Comparison of ENCODE assay signal across 1 cellular context in genomic region chr1:47436304-47436978, GRCh38.
TF ChIP-seq lines count a peak whose summit lies in the region.

No MANE protein-coding gene starts in this region.

TF ChIP-seq in GM12878, 131 proteins besides CTCF, POLR2A, EP300 and RAD21 (continued from another document and continues in another):
- TF ChIP-seq, protein P1, sequence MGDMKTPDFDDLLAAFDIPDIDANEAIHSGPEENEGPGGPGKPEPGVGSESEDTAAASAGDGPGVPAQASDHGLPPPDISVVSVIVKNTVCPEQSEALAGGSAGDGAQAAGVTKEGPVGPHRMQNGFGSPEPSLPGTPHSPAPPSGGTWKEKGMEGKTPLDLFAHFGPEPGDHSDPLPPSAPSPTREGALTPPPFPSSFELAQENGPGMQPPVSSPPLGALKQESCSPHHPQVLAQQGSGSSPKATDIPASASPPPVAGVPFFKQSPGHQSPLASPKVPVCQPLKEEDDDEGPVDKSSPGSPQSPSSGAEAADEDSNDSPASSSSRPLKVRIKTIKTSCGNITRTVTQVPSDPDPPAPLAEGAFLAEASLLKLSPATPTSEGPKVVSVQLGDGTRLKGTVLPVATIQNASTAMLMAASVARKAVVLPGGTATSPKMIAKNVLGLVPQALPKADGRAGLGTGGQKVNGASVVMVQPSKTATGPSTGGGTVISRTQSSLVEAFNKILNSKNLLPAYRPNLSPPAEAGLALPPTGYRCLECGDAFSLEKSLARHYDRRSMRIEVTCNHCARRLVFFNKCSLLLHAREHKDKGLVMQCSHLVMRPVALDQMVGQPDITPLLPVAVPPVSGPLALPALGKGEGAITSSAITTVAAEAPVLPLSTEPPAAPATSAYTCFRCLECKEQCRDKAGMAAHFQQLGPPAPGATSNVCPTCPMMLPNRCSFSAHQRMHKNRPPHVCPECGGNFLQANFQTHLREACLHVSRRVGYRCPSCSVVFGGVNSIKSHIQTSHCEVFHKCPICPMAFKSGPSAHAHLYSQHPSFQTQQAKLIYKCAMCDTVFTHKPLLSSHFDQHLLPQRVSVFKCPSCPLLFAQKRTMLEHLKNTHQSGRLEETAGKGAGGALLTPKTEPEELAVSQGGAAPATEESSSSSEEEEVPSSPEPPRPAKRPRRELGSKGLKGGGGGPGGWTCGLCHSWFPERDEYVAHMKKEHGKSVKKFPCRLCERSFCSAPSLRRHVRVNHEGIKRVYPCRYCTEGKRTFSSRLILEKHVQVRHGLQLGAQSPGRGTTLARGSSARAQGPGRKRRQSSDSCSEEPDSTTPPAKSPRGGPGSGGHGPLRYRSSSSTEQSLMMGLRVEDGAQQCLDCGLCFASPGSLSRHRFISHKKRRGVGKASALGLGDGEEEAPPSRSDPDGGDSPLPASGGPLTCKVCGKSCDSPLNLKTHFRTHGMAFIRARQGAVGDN (IDR thresholded peaks at IDR 0.05), result 0 out of 2 replicates have a peak, but pooled peaks have one; percentile 28
- TF ChIP-seq, protein P2, sequence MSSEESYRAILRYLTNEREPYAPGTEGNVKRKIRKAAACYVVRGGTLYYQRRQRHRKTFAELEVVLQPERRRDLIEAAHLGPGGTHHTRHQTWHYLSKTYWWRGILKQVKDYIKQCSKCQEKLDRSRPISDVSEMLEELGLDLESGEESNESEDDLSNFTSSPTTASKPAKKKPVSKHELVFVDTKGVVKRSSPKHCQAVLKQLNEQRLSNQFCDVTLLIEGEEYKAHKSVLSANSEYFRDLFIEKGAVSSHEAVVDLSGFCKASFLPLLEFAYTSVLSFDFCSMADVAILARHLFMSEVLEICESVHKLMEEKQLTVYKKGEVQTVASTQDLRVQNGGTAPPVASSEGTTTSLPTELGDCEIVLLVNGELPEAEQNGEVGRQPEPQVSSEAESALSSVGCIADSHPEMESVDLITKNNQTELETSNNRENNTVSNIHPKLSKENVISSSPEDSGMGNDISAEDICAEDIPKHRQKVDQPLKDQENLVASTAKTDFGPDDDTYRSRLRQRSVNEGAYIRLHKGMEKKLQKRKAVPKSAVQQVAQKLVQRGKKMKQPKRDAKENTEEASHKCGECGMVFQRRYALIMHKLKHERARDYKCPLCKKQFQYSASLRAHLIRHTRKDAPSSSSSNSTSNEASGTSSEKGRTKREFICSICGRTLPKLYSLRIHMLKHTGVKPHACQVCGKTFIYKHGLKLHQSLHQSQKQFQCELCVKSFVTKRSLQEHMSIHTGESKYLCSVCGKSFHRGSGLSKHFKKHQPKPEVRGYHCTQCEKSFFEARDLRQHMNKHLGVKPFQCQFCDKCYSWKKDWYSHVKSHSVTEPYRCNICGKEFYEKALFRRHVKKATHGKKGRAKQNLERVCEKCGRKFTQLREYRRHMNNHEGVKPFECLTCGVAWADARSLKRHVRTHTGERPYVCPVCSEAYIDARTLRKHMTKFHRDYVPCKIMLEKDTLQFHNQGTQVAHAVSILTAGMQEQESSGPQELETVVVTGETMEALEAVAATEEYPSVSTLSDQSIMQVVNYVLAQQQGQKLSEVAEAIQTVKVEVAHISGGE (CRISPR knock-in tag; IDR thresholded peaks at IDR 0.05), result no peak
- TF ChIP-seq MYB (IDR thresholded peaks at IDR 0.05; ENCODE audit: borderline replicate concordance, low read depth, low read length), result peak; percentile 25; the same call in 1 of the 2 replicates
- no peak for TF ChIP-seq CBX3 (IDR thresholded peaks at IDR 0.05; ENCODE audit: borderline replicate concordance, low read depth)
- peak; percentile 67 for TF ChIP-seq NR2C1 (IDR thresholded peaks at IDR 0.05)
- TF ChIP-seq SMC3 (IDR thresholded peaks at IDR 0.05; ENCODE audit: borderline replicate concordance, low read length), result peak; percentile 44; the same call in 1 of the 2 replicates
- TF ChIP-seq NFIC (IDR thresholded peaks at IDR 0.05; ENCODE audit: low read depth, low read length), result no peak
- no peak for TF ChIP-seq EED (IDR thresholded peaks at IDR 0.05; ENCODE audit: low read depth)
- peak in 1 of 2 experiments; percentile 25; a peak in 1 of 4 replicates for TF ChIP-seq IKZF2 (IDR thresholded peaks at IDR 0.05)
- TF ChIP-seq RCOR1 (conservative IDR thresholded peaks at IDR 0.05; ENCODE audit: low read depth, low read length), result 0 out of 2 replicates have a peak, but pooled peaks have one; percentile 35
- TF ChIP-seq ZSCAN29 (IDR thresholded peaks at IDR 0.05), result no peak
- no peak for TF ChIP-seq BCLAF1 (IDR thresholded peaks at IDR 0.05)
- 0 out of 2 replicates have a peak, but pooled peaks have one; percentile 69 for TF ChIP-seq HDGF (IDR thresholded peaks at IDR 0.05)
- TF ChIP-seq MEF2A (IDR thresholded peaks at IDR 0.05; ENCODE audit: insufficient read depth, low read depth, low read length), result no peak
- peak; percentile 25 to 61; a peak in 2 of 4 replicates for TF ChIP-seq BHLHE40 (IDR thresholded peaks at IDR 0.05; ENCODE audit: borderline replicate concordance in 1 of 2, low read depth in 2 of 2, low read length in 1 of 2)
- TF ChIP-seq SIX5 (IDR thresholded peaks at IDR 0.05; ENCODE audit: low read depth, low read length, severe bottlenecking), result no peak
- no peak for TF ChIP-seq ZZZ3 (IDR thresholded peaks at IDR 0.05; ENCODE audit: control insufficient read depth, insufficient read length, low read depth)
- no peak for TF ChIP-seq SMAD1 (IDR thresholded peaks at IDR 0.05; ENCODE audit: low read depth, partially characterized antibody)
- 0 out of 2 replicates have a peak, but pooled peaks have one; percentile 18 for TF ChIP-seq CREM (IDR thresholded peaks at IDR 0.05; ENCODE audit: low read depth)
- TF ChIP-seq CHD1 (IDR thresholded peaks at IDR 0.05; ENCODE audit: low read depth, low read length), result 0 out of 2 replicates have a peak, but pooled peaks have one; percentile 41
- peak; percentile 50; the same call in 1 of the 2 replicates for TF ChIP-seq MTA2 (IDR thresholded peaks at IDR 0.05; ENCODE audit: low read depth)
- no peak for TF ChIP-seq BCL11A (IDR thresholded peaks at IDR 0.05; ENCODE audit: low read depth, low read length)
- TF ChIP-seq CEBPB (IDR thresholded peaks at IDR 0.05; ENCODE audit: borderline replicate concordance in 1 of 2, low read depth in 2 of 2, low read length in 2 of 2), result no peak
- TF ChIP-seq RB1 (IDR thresholded peaks at IDR 0.05; ENCODE audit: borderline replicate concordance), result peak; percentile 41; the same call in 1 of the 2 replicates
- no peak for TF ChIP-seq SIN3A (IDR thresholded peaks at IDR 0.05; ENCODE audit: low read depth, low read length)
- TF ChIP-seq ZNF207 (IDR thresholded peaks at IDR 0.05; ENCODE audit: borderline replicate concordance), result no peak
- no peak for TF ChIP-seq FOXK2 (IDR thresholded peaks at IDR 0.05)
- 0 out of 2 replicates have a peak, but pooled peaks have one; percentile 10 for TF ChIP-seq RUNX3 (IDR thresholded peaks at IDR 0.05; ENCODE audit: low read length)
- no peak for TF ChIP-seq CBFB (IDR thresholded peaks at IDR 0.05; ENCODE audit: low read depth)
- TF ChIP-seq KAT2A (conservative IDR thresholded peaks at IDR 0.05; ENCODE audit: control insufficient read depth, low read depth, low read length), result no peak
- TF ChIP-seq, protein P3, sequence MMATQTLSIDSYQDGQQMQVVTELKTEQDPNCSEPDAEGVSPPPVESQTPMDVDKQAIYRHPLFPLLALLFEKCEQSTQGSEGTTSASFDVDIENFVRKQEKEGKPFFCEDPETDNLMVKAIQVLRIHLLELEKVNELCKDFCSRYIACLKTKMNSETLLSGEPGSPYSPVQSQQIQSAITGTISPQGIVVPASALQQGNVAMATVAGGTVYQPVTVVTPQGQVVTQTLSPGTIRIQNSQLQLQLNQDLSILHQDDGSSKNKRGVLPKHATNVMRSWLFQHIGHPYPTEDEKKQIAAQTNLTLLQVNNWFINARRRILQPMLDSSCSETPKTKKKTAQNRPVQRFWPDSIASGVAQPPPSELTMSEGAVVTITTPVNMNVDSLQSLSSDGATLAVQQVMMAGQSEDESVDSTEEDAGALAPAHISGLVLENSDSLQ (IDR thresholded peaks at IDR 0.05), result 0 out of 2 replicates have a peak, but pooled peaks have one; percentile 6
- TF ChIP-seq TCF12 (IDR thresholded peaks at IDR 0.05; ENCODE audit: low read depth, low read length), result peak; percentile 81
- TF ChIP-seq POU2F2 (IDR thresholded peaks at IDR 0.05; ENCODE audit: borderline replicate concordance, low read depth, low read length), result no peak
- TF ChIP-seq, protein P4, sequence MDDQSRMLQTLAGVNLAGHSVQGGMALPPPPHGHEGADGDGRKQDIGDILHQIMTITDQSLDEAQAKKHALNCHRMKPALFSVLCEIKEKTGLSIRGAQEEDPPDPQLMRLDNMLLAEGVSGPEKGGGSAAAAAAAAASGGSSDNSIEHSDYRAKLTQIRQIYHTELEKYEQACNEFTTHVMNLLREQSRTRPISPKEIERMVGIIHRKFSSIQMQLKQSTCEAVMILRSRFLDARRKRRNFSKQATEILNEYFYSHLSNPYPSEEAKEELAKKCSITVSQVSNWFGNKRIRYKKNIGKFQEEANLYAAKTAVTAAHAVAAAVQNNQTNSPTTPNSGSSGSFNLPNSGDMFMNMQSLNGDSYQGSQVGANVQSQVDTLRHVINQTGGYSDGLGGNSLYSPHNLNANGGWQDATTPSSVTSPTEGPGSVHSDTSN (IDR thresholded peaks at IDR 0.05; ENCODE audit: insufficient replicate concordance, low read depth, low read length), result no peak
- peak; percentile 33; the same call in 1 of the 2 replicates for TF ChIP-seq HCFC1 (IDR thresholded peaks at IDR 0.05; ENCODE audit: low read length)
- peak; percentile 66 for TF ChIP-seq MXI1 (IDR thresholded peaks at IDR 0.05; ENCODE audit: low read depth, low read length)
- TF ChIP-seq BMI1 (IDR thresholded peaks at IDR 0.05; ENCODE audit: borderline replicate concordance), result no peak
- peak; percentile 20 for TF ChIP-seq SP1 (IDR thresholded peaks at IDR 0.05; ENCODE audit: low read depth, low read length)
- no peak for TF ChIP-seq ATF3 (IDR thresholded peaks at IDR 0.05; ENCODE audit: borderline replicate concordance, extremely low read depth, low read depth, low read length)
- no peak for TF ChIP-seq SREBF1 (IDR thresholded peaks at IDR 0.05; ENCODE audit: low read length)
- no peak for TF ChIP-seq TARDBP (IDR thresholded peaks at IDR 0.05; ENCODE audit: borderline replicate concordance)
- peak; percentile 37 for TF ChIP-seq IKZF1 (conservative IDR thresholded peaks at IDR 0.05)
- TF ChIP-seq BACH1 (IDR thresholded peaks at IDR 0.05; ENCODE audit: borderline replicate concordance), result 0 out of 2 replicates have a peak, but pooled peaks have one; percentile 10
- no peak for TF ChIP-seq MYC (IDR thresholded peaks at IDR 0.05; ENCODE audit: insufficient read depth, insufficient read length, insufficient replicate concordance, low read length, severe bottlenecking)
- TF ChIP-seq POLR2AphosphoS5 (IDR thresholded peaks at IDR 0.05; ENCODE audit: low read length), result no peak
- 0 out of 2 replicates have a peak, but pooled peaks have one; percentile 21 for TF ChIP-seq RFX5 (IDR thresholded peaks at IDR 0.05; ENCODE audit: low read depth, low read length)
- TF ChIP-seq JUNB (IDR thresholded peaks at IDR 0.05), result no peak
- TF ChIP-seq, protein P5, sequence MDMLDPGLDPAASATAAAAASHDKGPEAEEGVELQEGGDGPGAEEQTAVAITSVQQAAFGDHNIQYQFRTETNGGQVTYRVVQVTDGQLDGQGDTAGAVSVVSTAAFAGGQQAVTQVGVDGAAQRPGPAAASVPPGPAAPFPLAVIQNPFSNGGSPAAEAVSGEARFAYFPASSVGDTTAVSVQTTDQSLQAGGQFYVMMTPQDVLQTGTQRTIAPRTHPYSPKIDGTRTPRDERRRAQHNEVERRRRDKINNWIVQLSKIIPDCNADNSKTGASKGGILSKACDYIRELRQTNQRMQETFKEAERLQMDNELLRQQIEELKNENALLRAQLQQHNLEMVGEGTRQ (IDR thresholded peaks at IDR 0.05; ENCODE audit: borderline replicate concordance, low read depth, low read length), result no peak
- TF ChIP-seq, protein P6, sequence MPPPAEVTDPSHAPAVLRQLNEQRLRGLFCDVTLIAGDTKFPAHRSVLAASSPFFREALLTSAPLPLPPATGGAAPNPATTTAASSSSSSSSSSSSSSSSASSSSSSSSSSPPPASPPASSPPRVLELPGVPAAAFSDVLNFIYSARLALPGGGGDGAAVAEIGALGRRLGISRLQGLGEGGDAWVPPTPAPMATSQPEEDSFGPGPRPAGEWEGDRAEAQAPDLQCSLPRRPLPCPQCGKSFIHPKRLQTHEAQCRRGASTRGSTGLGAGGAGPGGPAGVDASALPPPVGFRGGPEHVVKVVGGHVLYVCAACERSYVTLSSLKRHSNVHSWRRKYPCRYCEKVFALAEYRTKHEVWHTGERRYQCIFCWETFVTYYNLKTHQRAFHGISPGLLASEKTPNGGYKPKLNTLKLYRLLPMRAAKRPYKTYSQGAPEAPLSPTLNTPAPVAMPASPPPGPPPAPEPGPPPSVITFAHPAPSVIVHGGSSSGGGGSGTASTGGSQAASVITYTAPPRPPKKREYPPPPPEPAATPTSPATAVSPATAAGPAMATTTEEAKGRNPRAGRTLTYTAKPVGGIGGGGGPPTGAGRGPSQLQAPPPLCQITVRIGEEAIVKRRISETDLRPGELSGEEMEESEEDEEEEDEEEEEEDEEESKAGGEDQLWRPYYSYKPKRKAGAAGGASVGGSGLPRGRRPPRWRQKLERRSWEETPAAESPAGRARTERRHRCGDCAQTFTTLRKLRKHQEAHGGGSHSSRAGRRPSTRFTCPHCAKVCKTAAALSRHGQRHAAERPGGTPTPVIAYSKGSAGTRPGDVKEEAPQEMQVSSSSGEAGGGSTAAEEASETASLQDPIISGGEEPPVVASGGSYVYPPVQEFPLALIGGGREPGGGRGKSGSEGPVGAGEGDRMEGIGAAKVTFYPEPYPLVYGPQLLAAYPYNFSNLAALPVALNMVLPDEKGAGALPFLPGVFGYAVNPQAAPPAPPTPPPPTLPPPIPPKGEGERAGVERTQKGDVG (CRISPR knock-in tag; IDR thresholded peaks at IDR 0.05), result no peak
- no peak for TF ChIP-seq TCF7 (IDR thresholded peaks at IDR 0.05; ENCODE audit: borderline replicate concordance)
